Comparison of ENCODE assay signal across 18 cellular contexts in genomic region chr5:84825616-84826015, GRCh38.
DNase-seq lines count a peak whose midpoint lies in the region; ATAC-seq, FAIRE-seq and TF ChIP-seq lines count a peak whose summit lies in the region.
"Had no signal": no experiment of that assay in that cellular context is flagged by ENCODE, and none has a peak within 500 bp of the region (broad histone marks: within the 10 kb centered on the region; RNA-seq: fewer than 3 reads in every experiment).

No MANE protein-coding gene starts in this region.

- no peak overlapping the region for H2AK5ac ChIP-seq in neuronal stem cell (ENCODE audit: low read depth, low read length)

- no peak overlapping the region for H3K4me2 ChIP-seq in astrocyte (ENCODE audit: low read length)
- no peak overlapping the region for H3K4me2 ChIP-seq in fibroblast of lung (ENCODE audit: extremely low read depth, insufficient read depth, low read length)
- no peak overlapping the region for H3K4me2 ChIP-seq in neuronal stem cell (ENCODE audit: insufficient read depth, low read length, poor library complexity, severe bottlenecking)
- H3K4me2 ChIP-seq: A549 had no signal

- WGBS in neuronal stem cell (ENCODE audit: extremely low coverage in 2 of 2, insufficient read length in 2 of 2, insufficient replicate concordance in 1 of 2), 2 donors: no CpG with 5 or more reads among the region's 2 CpGs

- no peak overlapping the region for H4K91ac ChIP-seq in neuronal stem cell (ENCODE audit: low read depth, low read length, poor library complexity)

- H3K36me3 Mint-ChIP-seq in astrocyte (ENCODE audit: low read depth, unreplicated experiment): no peaks in the 10 kb centered on the region

- no peak overlapping the region for H3K4me3 Mint-ChIP-seq in astrocyte (ENCODE audit: unreplicated experiment)
- H3K4me3 Mint-ChIP-seq: HFFc6 had no signal

- H2AFZ ChIP-seq in astrocyte (ENCODE audit: low read depth, low read length) (no peak overlapping the region), fibroblast of lung (ENCODE audit: low read length) (no peak overlapping the region), neuronal stem cell (ENCODE audit: low read length) (no peak overlapping the region)

- no peaks in the 10 kb centered on the region for H3K27me3 Mint-ChIP-seq in astrocyte (ENCODE audit: low read depth, unreplicated experiment)

- intact Hi-C loops in posterior vena cava (cut with DNase I): no loop called here

- DNase-seq in AG08396 (ENCODE audit: low spot score) (peak; percentile 2), NCI-H226 (peak; percentile 72), astrocyte (ENCODE audit: low read depth) (peak; percentile 79), fibroblast of lung (ENCODE audit: low read depth in 2 of 2) (peak; percentile 7 to 82), neuronal stem cell (ENCODE audit: low spot score) (no peak), RKO (ENCODE audit: low spot score) (no peak), posterior vena cava (ENCODE audit: low spot score) (no peak)
- DNase-seq: DND-41, HFFc6, NCI-H1417 treated with DMSO at 0.1 percent for 48 hours, NCI-H1930, NCI-H510A, NCI-H82 had no signal

- peaks cover 2% of the 10 kb centered on the region for H3K9me3 Mint-ChIP-seq in astrocyte (ENCODE audit: unreplicated experiment)

- H3K9ac ChIP-seq in astrocyte (ENCODE audit: low read length) (no peak overlapping the region), fibroblast of lung (ENCODE audit: insufficient read depth, low read length) (no peak overlapping the region), neuronal stem cell (ENCODE audit: low read depth, low read length, poor library complexity) (no peak overlapping the region)

- H2BK12ac ChIP-seq in neuronal stem cell (ENCODE audit: low read length): no peak overlapping the region

- TF ChIP-seq CTCF in astrocyte (IDR thresholded peaks at IDR 0.05; ENCODE audit: insufficient read depth, low read depth, low read length): no peak
- TF ChIP-seq CTCF in fibroblast of lung (conservative IDR thresholded peaks at IDR 0.05 in 1 of 2, IDR thresholded peaks at IDR 0.05 in 1 of 2; ENCODE audit: low read depth in 1 of 2, low read length in 2 of 2): no peak

- no peaks in the 10 kb centered on the region for H3K4me1 Mint-ChIP-seq in astrocyte (ENCODE audit: low read depth, unreplicated experiment)

- no peak overlapping the region for H3K23ac ChIP-seq in neuronal stem cell (ENCODE audit: low read depth, low read length, poor library complexity)

- H3K27ac ChIP-seq in astrocyte (ENCODE audit: low read depth, low read length) (no peak overlapping the region), fibroblast of lung (ENCODE audit: insufficient read depth, low read length) (no peak overlapping the region), neuronal stem cell (replicated peaks; ENCODE audit: low read length) (no peak overlapping the region)
- H3K27ac ChIP-seq: A549, C4-2B had no signal

- H3K4me3 ChIP-seq in astrocyte (ENCODE audit: insufficient read depth, low read depth, low read length): no peak overlapping the region
- no peak overlapping the region for H3K4me3 ChIP-seq in fibroblast of lung (replicated peaks in 1 of 4; ENCODE audit: control extremely low read depth in 1 of 4, insufficient read depth in 1 of 4, low read depth in 3 of 4, low read length in 4 of 4)
- H3K4me3 ChIP-seq in neuronal stem cell (ENCODE audit: low read length in 2 of 2): no peak overlapping the region
- H3K4me3 ChIP-seq: A549 had no signal

- H2BK120ac ChIP-seq in neuronal stem cell (ENCODE audit: low read depth, low read length): no peak overlapping the region

- ATAC-seq in GM21367 (IDR thresholded peaks at IDR 0.05; ENCODE audit: unreplicated experiment): no peak
- ATAC-seq: A549, Right ventricle myocardium inferior had no signal

- H3K4me1 ChIP-seq in astrocyte (ENCODE audit: insufficient read depth, low read length) (no peaks in the 10 kb centered on the region), fibroblast of lung (ENCODE audit: control insufficient read depth, extremely low read depth, insufficient read depth, low read length) (no peaks in the 10 kb centered on the region), neuronal stem cell (ENCODE audit: control insufficient read depth in 2 of 2, insufficient read depth in 1 of 2, low read depth in 1 of 2, low read length in 2 of 2) (no peaks in the 10 kb centered on the region)
- H3K4me1 ChIP-seq: A549 had no signal

- no peak overlapping the region for H2BK15ac ChIP-seq in neuronal stem cell (ENCODE audit: low read length)

- H3K36me3 ChIP-seq in astrocyte (ENCODE audit: insufficient read depth, low read length) (no peaks in the 10 kb centered on the region), fibroblast of lung (ENCODE audit: control insufficient read depth, insufficient read depth, low read length) (no peaks in the 10 kb centered on the region), neuronal stem cell (replicated peaks in 1 of 2; ENCODE audit: control insufficient read depth in 2 of 2, insufficient read depth in 2 of 2, low read length in 2 of 2) (no peaks in the 10 kb centered on the region)

- peaks cover 5% of the 10 kb centered on the region for H3K9me3 ChIP-seq in astrocyte (ENCODE audit: insufficient read depth, low read depth, low read length)
- no peaks in the 10 kb centered on the region for H3K9me3 ChIP-seq in fibroblast of lung (ENCODE audit: control insufficient read depth, insufficient read depth, low read depth, low read length)
- H3K9me3 ChIP-seq in neuronal stem cell (replicated peaks in 1 of 2; ENCODE audit: control insufficient read depth in 2 of 2, insufficient read depth in 1 of 2, low read depth in 1 of 2, low read length in 2 of 2): peaks cover 0 to 2% of the 10 kb centered on the region in 2 donors
- H3K9me3 ChIP-seq: A549 had no signal

- H3K27ac Mint-ChIP-seq in astrocyte (ENCODE audit: unreplicated experiment): no peak overlapping the region
- H3K27ac Mint-ChIP-seq: HFFc6 had no signal

- H3K27me3 ChIP-seq in astrocyte (ENCODE audit: insufficient read depth, low read length) (no peaks in the 10 kb centered on the region), fibroblast of lung (ENCODE audit: control insufficient read depth, insufficient read depth, low read length) (no peaks in the 10 kb centered on the region), neuronal stem cell (ENCODE audit: control insufficient read depth in 3 of 3, insufficient read depth in 3 of 3, low read depth in 1 of 3, low read length in 3 of 3) (no peaks in the 10 kb centered on the region)

- no peaks in the 10 kb centered on the region for H3K79me2 ChIP-seq in astrocyte (ENCODE audit: insufficient read depth, low read length)
- no peaks in the 10 kb centered on the region for H3K79me2 ChIP-seq in fibroblast of lung (ENCODE audit: control insufficient read depth, insufficient read depth, low read length)

- no peak overlapping the region for H4K8ac ChIP-seq in neuronal stem cell (ENCODE audit: low read depth, low read length)

- no peak overlapping the region for H3K18ac ChIP-seq in neuronal stem cell (ENCODE audit: low read length)

- H2BK5ac ChIP-seq in neuronal stem cell (ENCODE audit: low read length): no peak overlapping the region

- no peaks in the 10 kb centered on the region for H3K79me1 ChIP-seq in neuronal stem cell (ENCODE audit: low read depth, low read length)

- FAIRE-seq in astrocyte (lab: Jason Lieb, UNC): no peak
- FAIRE-seq: A549, H1 had no signal

- no peak overlapping the region for H3K14ac ChIP-seq in neuronal stem cell (ENCODE audit: low read length)

- no peak overlapping the region for H3K4ac ChIP-seq in neuronal stem cell (ENCODE audit: low read length)

- H4K20me1 ChIP-seq in astrocyte (ENCODE audit: insufficient read depth, low read length): no peaks in the 10 kb centered on the region
- no peaks in the 10 kb centered on the region for H4K20me1 ChIP-seq in fibroblast of lung (ENCODE audit: control insufficient read depth, extremely low read depth, insufficient read depth, low read length)

Comparison
In these comparisons a context has a peak if more than half of its experiments do, and no peak if none do; other contexts are left out.
1. DNase-seq: peak in AG08396 (single experiment), NCI-H226 (single experiment), astrocyte (single experiment) and fibroblast of lung (2 of 2); none in neuronal stem cell (single experiment), RKO (single experiment) and posterior vena cava (single experiment).